Comparison of ENCODE assay signal across 12 cellular contexts in genomic region chr15:47384776-47385175, GRCh38.
"Had no signal": no experiment of that assay in that cellular context is flagged by ENCODE, and none has a peak within 500 bp of the region (broad histone marks: within the 10 kb centered on the region; RNA-seq: fewer than 3 reads in every experiment).

No MANE protein-coding gene starts in this region.

- H3K27ac ChIP-seq: colonic mucosa, lower lobe of right lung had no signal

- H3K36me3 ChIP-seq: colonic mucosa, lower lobe of right lung had no signal

- ATAC-seq: activated T-cell treated with anti-CD3 and anti-CD28 coated beads, Interleukin-2, amount 50 U/mL, for 72 hours; stimulated activated naive CD8-positive, alpha-beta T cell treated with anti-CD3 and anti-CD28 coated beads, Interleukin-15, amount 100 ng/mL, for 72 hours had no signal

- H3K4me3 ChIP-seq: colonic mucosa, lower lobe of right lung had no signal

- H3K9me3 ChIP-seq: colonic mucosa, lower lobe of right lung had no signal

- H3K4me1 ChIP-seq: colonic mucosa, lower lobe of right lung had no signal

- H3K27me3 ChIP-seq: colonic mucosa, foreskin keratinocyte had no signal

- DNase-seq: activated CD4-positive, alpha-beta T cell treated with anti-CD3 and anti-CD28 coated beads, Interleukin-2, amount 10 ng/mL, durations not matched to agents 7 days and 5 days; activated CD4-positive, CD25-positive, alpha-beta regulatory T cell; activated CD8-positive, alpha-beta memory T cell treated with anti-CD3 and anti-CD28 coated beads, Interleukin-2, amount 50 U/mL, for 48 hours; activated gamma-delta T cell treated with Interleukin-2 at 50 U/mL for 16 hours; activated naive CD8-positive, alpha-beta T cell treated with anti-CD3 and anti-CD28 coated beads for 36 hours; activated T-cell treated with anti-CD3 and anti-CD28 coated beads, Interleukin-2, amount 50 U/mL, for 72 hours; central memory CD4-positive, alpha-beta T cell; colonic mucosa; lower lobe of right lung; naive B cell; stimulated activated naive CD8-positive, alpha-beta T cell treated with anti-CD3 and anti-CD28 coated beads, Interleukin-15, amount 100 ng/mL, for 72 hours had no signal
